Comparison of ENCODE assay signal across 8 cellular contexts in genomic region chr1:159921700-159922498, GRCh38. TPM values are rescaled to one million over a fixed set of nuclear protein-coding genes. Genes with fewer than 3 reads are reported as not detected.
DNase-seq lines count a peak whose midpoint lies in the region; ATAC-seq and TF ChIP-seq lines count a peak whose summit lies in the region.

No MANE protein-coding gene starts in this region.

- peak overlapping the region; percentile 63 for H3K9ac ChIP-seq in mesendoderm (ENCODE audit: low read length)

- H2BK120ac ChIP-seq in mesendoderm (ENCODE audit: low read depth, low read length) = no peak overlapping the region

- no peak overlapping the region for H2BK15ac ChIP-seq in mesendoderm (replicated peaks; ENCODE audit: low read depth)

- ATAC-seq in GM19351 (IDR thresholded peaks at IDR 0.05; ENCODE audit: unreplicated experiment) (no peak), GM18517 (IDR thresholded peaks at IDR 0.05; ENCODE audit: unreplicated experiment) (no peak)

- H3K18ac ChIP-seq in mesendoderm (ENCODE audit: low read length) = no peak overlapping the region

- no peak overlapping the region for H4K8ac ChIP-seq in mesendoderm (ENCODE audit: low read depth, low read length)

- H3K79me2 ChIP-seq in mesendoderm (ENCODE audit: control insufficient read depth, insufficient read depth, low read length) = peaks cover 54% of the 10 kb centered on the region

- H3K27me3 ChIP-seq in ascending aorta (no peaks in the 10 kb centered on the region), mesendoderm (ENCODE audit: insufficient read depth, low read length, poor library complexity) (no peaks in the 10 kb centered on the region), H7 (ENCODE audit: control insufficient read depth, insufficient read depth, low read length) (peaks cover 3% of the 10 kb centered on the region; the same call in 1 of the 2 replicates)

- peaks cover 21% of the 10 kb centered on the region for H3K79me1 ChIP-seq in mesendoderm (ENCODE audit: low read length)

- peak overlapping the region; percentile 19 for H3K4me2 ChIP-seq in mesendoderm (ENCODE audit: low read length)

- H2AK5ac ChIP-seq in mesendoderm (ENCODE audit: low read length) = peak overlapping the region; percentile 48

- H3K4me3 ChIP-seq in AG09309 (ENCODE audit: control insufficient read depth, low read depth, low read length) (peak overlapping the region; percentile 73), ascending aorta (peak overlapping the region; percentile 74 to 83), mesendoderm (ENCODE audit: low read length) (no peak overlapping the region), H7 (ENCODE audit: insufficient read depth, low read depth, low read length) (no peak overlapping the region)

- DNase-seq in AG09309 (ENCODE audit: low read depth) (no peak), HT1080 (ENCODE audit: low read depth) (peak; percentile 37), ascending aorta (ENCODE audit: low spot score in 2 of 2) (peak in 1 of 2 donors; percentile 71), mesendoderm (no peak), H7 (no peak), hypothalamus (lab: John Stamatoyannopoulos, UW) (no peak)

- no CpG with 5 or more reads among the region's 18 CpGs for WGBS in mesendoderm (ENCODE audit: extremely low coverage, insufficient coverage, low lambda C conversion rate)

- intact Hi-C loops in ascending aorta (cut with DNase I) = loop anchor here (5.0 to 10.0 kb wide), 6 partner anchors 175 to 1907 kb away; partner anchors contain the start of genes COPA, DCAF8, IGSF8 and NCSTN

- no peak overlapping the region for H2BK5ac ChIP-seq in mesendoderm (ENCODE audit: low read length)

- H4K5ac ChIP-seq in mesendoderm (ENCODE audit: low read length) = no peak overlapping the region

- H3K36me3 ChIP-seq in ascending aorta (peaks cover 30 to 39% of the 10 kb centered on the region in 2 donors), mesendoderm (ENCODE audit: control insufficient read depth, insufficient read depth, low read length) (peaks cover 8% of the 10 kb centered on the region), H7 (replicated peaks; ENCODE audit: control insufficient read depth, insufficient read depth, low read length) (peaks cover 12% of the 10 kb centered on the region)

- H3K56ac ChIP-seq in mesendoderm (ENCODE audit: low read length) = peak overlapping the region; percentile 83

- H3K27ac ChIP-seq in ascending aorta (peak overlapping the region; percentile 96 to 98), mesendoderm (ENCODE audit: low read depth, low read length) (no peak overlapping the region)

- peak overlapping the region; percentile 75 for H3K23ac ChIP-seq in mesendoderm (ENCODE audit: low read length)

- TF ChIP-seq CTCF in AG09309 (IDR thresholded peaks at IDR 0.05; ENCODE audit: control insufficient read depth, insufficient read depth, low read depth, low read length, missing control alignments) (no peak), ascending aorta (IDR thresholded peaks at IDR 0.05) (no peak)

- no peak overlapping the region for H3K4ac ChIP-seq in mesendoderm (ENCODE audit: low read depth, low read length)

- H3K4me1 ChIP-seq in ascending aorta = peaks cover 6 to 28% of the 10 kb centered on the region in 2 donors
- H3K4me1 ChIP-seq in mesendoderm (ENCODE audit: control insufficient read depth, low read depth, low read length) = peaks cover 19% of the 10 kb centered on the region

- H3K9me3 ChIP-seq in ascending aorta = no peaks in the 10 kb centered on the region

RNA-seq across cellular contexts. Expression of gene TAGLN2, which starts 3.4 kb away (rescaled TPM):
- 655 and 859 TPM in 2 replicates for total RNA-seq in HT1080 (2014; rRNA removed; shearing (Covaris generic))
- 1,108 and 1,217 TPM in 2 replicates for polyA plus RNA-seq in HT1080 (2015; cell fraction: cytosol; rRNA removed)
- 911 and 1,012 TPM in 2 replicates for polyA plus RNA-seq in HT1080 (2015; cell fraction: nucleus; rRNA removed)
- total RNA-seq in ascending aorta = 363 TPM
- 155 TPM for polyA plus RNA-seq in mesendoderm (2013, experiment 1 of 2)
- polyA plus RNA-seq in mesendoderm (2013, experiment 2 of 2) = 159 TPM
- total RNA-seq in H7 (2014; rRNA removed; shearing (Covaris generic)) = 242 and 387 TPM in 2 replicates

RNA-seq across cellular contexts. Expression of gene CFAP45, which starts 21.9 kb away (rescaled TPM):
- 3.9 and 4.2 TPM in 2 replicates for total RNA-seq in HT1080 (2014; rRNA removed; shearing (Covaris generic))
- 1.4 and 1.6 TPM in 2 replicates for polyA plus RNA-seq in HT1080 (2015; cell fraction: cytosol; rRNA removed)
- polyA plus RNA-seq in HT1080 (2015; cell fraction: nucleus; rRNA removed) = 2.0 and 4.4 TPM in 2 replicates
- total RNA-seq in ascending aorta = not detected
- 0.51 TPM for polyA plus RNA-seq in mesendoderm (2013, experiment 1 of 2)
- 0.60 TPM for polyA plus RNA-seq in mesendoderm (2013, experiment 2 of 2)
- 0.17 and 1.6 TPM in 2 replicates for total RNA-seq in H7 (2014; rRNA removed; shearing (Covaris generic))

RNA-seq across cellular contexts. Expression of gene IGSF9, which starts 23.5 kb away (rescaled TPM):
- total RNA-seq in HT1080 (2014; rRNA removed; shearing (Covaris generic)) = 0.80 and 1.2 TPM in 2 replicates
- polyA plus RNA-seq in HT1080 (2015; cell fraction: cytosol; rRNA removed) = 0.50 and 0.57 TPM in 2 replicates
- 2.2 and 2.7 TPM in 2 replicates for polyA plus RNA-seq in HT1080 (2015; cell fraction: nucleus; rRNA removed)
- total RNA-seq in ascending aorta = 0.11 TPM
- polyA plus RNA-seq in mesendoderm (2013, experiment 1 of 2) = 10.4 TPM
- 10.1 TPM for polyA plus RNA-seq in mesendoderm (2013, experiment 2 of 2)
- total RNA-seq in H7 (2014; rRNA removed; shearing (Covaris generic)) = 4.4 and 6.1 TPM in 2 replicates

RNA-seq across cellular contexts. Expression of gene SLAMF9, which starts 32.1 kb away (rescaled TPM):
- total RNA-seq in HT1080 (2014; rRNA removed; shearing (Covaris generic)) = 10.7 and 15.9 TPM in 2 replicates
- polyA plus RNA-seq in HT1080 (2015; cell fraction: cytosol; rRNA removed) = 20.2 and 23.0 TPM in 2 replicates
- 10.3 and 11.8 TPM in 2 replicates for polyA plus RNA-seq in HT1080 (2015; cell fraction: nucleus; rRNA removed)
- not detected for total RNA-seq in ascending aorta
- 0.07 TPM for polyA plus RNA-seq in mesendoderm (2013, experiment 1 of 2)
- polyA plus RNA-seq in mesendoderm (2013, experiment 2 of 2) = not detected
- not detected in 2 replicates for total RNA-seq in H7 (2014; rRNA removed; shearing (Covaris generic))

RNA-seq across cellular contexts. Expression of gene VSIG8, which starts 59.4 kb away (rescaled TPM):
- 0.03 and 0.07 TPM in 2 replicates for total RNA-seq in HT1080 (2014; rRNA removed; shearing (Covaris generic))
- 0.08 TPM in 1 of 2 replicates, not detected in the other for polyA plus RNA-seq in HT1080 (2015; cell fraction: cytosol; rRNA removed)
- 0.36 and 0.65 TPM in 2 replicates for polyA plus RNA-seq in HT1080 (2015; cell fraction: nucleus; rRNA removed)
- total RNA-seq in ascending aorta = not detected
- not detected for polyA plus RNA-seq in mesendoderm (2013, experiment 1 of 2)
- not detected for polyA plus RNA-seq in mesendoderm (2013, experiment 2 of 2)
- not detected in 2 replicates for total RNA-seq in H7 (2014; rRNA removed; shearing (Covaris generic))

Comparison
In these comparisons a context has a peak if more than half of its experiments do, and no peak if none do; other contexts are left out.
1. H3K4me3 ChIP-seq: peak in AG09309 (single experiment) and ascending aorta (2 of 2); none in mesendoderm (single experiment) and H7 (single experiment).